ENCODE assay signal across 1 cellular context in genomic region chr1:2840036-2840809, GRCh38.
TF ChIP-seq lines count a peak whose summit lies in the region.

No MANE protein-coding gene starts in this region.

TF ChIP-seq in GM23338, 12 proteins besides CTCF, POLR2A, EP300 and RAD21 (continued from another document):
- TF ChIP-seq REST (IDR thresholded peaks at IDR 0.05; ENCODE audit: unreplicated experiment) (no peak), CREB1 (CRISPR knock-in tag; IDR thresholded peaks at IDR 0.05; ENCODE audit: low read depth) (no peak)
TF ChIP-seq in GM23338: peak in this region for 0.
